ENCODE assay signal across 10 cellular contexts in the genomic region with DNA sequence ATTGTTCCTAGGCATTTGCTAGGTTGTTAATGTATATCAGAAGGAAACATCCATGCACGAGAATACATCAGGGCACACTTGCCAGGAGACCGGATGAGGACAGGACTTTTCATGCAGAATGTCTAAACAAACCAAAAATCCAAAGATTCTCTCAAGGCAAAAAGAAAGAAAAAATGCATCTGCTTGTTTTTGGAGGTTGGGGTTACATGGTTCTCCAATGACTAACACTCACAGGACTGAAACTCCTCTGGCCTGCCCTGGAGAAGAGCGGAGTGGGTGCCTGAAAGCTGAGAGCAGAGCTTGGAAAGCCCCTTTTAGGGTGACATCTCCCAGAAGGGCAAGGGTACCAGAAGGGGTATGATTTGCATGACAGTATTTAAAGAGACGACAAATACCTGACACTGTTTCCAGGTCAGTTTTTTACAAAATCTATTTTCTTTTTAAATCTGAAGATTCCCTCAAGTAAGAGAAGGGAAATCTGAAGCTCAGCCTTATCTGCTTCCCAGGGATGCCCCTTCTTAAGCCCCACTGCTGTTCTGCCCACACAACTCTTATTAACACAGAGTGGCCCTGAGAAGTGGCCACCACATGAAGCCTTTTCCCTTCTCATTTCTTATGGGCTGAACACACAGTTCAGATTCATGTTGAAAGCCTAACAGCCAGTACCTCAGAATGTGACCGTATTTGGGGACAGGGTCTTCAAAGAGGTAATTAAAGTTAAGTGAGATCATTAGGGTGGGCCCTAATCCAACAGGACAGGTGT.
DNase-seq lines count a peak whose midpoint lies in the region; ATAC-seq, FAIRE-seq and TF ChIP-seq lines count a peak whose summit lies in the region.
"Had no signal": no experiment of that assay in that cellular context is flagged by ENCODE, and none has a peak within 500 bp of the region (broad histone marks: within the 10 kb centered on the region; RNA-seq: fewer than 3 reads in every experiment).

No MANE protein-coding gene starts in this region.

- peaks cover 2% of the 10 kb centered on the region for H3K4me1 Mint-ChIP-seq in activated CD4-positive, alpha-beta T cell treated with anti-CD3 and anti-CD28 coated beads, Interleukin-2, amount 10 ng/mL, durations not matched to agents 7 days and 5 days
- H3K4me1 Mint-ChIP-seq: neural crest cell had no signal

- POLR2A ChIA-PET in AG04449 (lab: Yijun Ruan, JAX): no interaction called here
- POLR2A ChIA-PET in activated CD4-positive, alpha-beta T cell treated with anti-CD3 and anti-CD28 coated beads, Interleukin-2, amount 10 ng/mL, durations not matched to agents 7 days and 5 days (lab: Charles Lee): no interaction called here

- H3K27ac ChIP-seq in brain microvascular endothelial cell: peak overlapping the region; percentile 80
- H3K27ac ChIP-seq in kidney (ENCODE audit: low read depth in 2 of 2, low read length in 2 of 2): no peak overlapping the region

- intact Hi-C loops in kidney (cut with DNase I): no loop called here
- intact Hi-C loops in posterior cingulate gyrus (cut with DNase I): no loop called here

- no peak overlapping the region for H3K9ac ChIP-seq in kidney (ENCODE audit: low read length in 2 of 2)

- no peak for TF ChIP-seq CTCF in AG04449 (IDR thresholded peaks at IDR 0.05; ENCODE audit: insufficient read depth, low read length, missing control alignments)
- TF ChIP-seq CTCF in brain microvascular endothelial cell (IDR thresholded peaks at IDR 0.05; ENCODE audit: low read depth, low read length, missing control alignments): no peak
- no peak for TF ChIP-seq CTCF in kidney (IDR thresholded peaks at IDR 0.05; ENCODE audit: borderline replicate concordance, extremely low read depth, insufficient read depth)

- no peak overlapping the region for H3K27ac Mint-ChIP-seq in activated CD4-positive, alpha-beta T cell treated with anti-CD3 and anti-CD28 coated beads, Interleukin-2, amount 10 ng/mL, durations not matched to agents 7 days and 5 days

- in situ Hi-C loops in brain microvascular endothelial cell (cut with HindIII; ENCODE audit: low pct_ligation_motif_present, low sequenced_read_pairs): no loop called here

- peak; percentile 69 for DNase-seq in AG04449 (ENCODE audit: low read depth, low spot score)
- peak; percentile 76 for DNase-seq in brain microvascular endothelial cell
- no peak for DNase-seq in kidney
- no peak for DNase-seq in SKM-1 treated with dmso at 0.1 percent for 144 hours (lab: John Stamatoyannopoulos, UW; ENCODE audit: unreplicated experiment)
- DNase-seq in activated CD4-positive, alpha-beta T cell treated with anti-CD3 and anti-CD28 coated beads, Interleukin-2, amount 10 ng/mL, durations not matched to agents 7 days and 5 days: no peak
- no peak for DNase-seq in posterior cingulate gyrus

- no peaks in the 10 kb centered on the region for H3K9me3 ChIP-seq in kidney (ENCODE audit: control insufficient read depth in 1 of 2, low read length in 2 of 2)

- no peak overlapping the region for H3K4me3 ChIP-seq in AG04449 (ENCODE audit: low read depth, low read length)
- no peak overlapping the region for H3K4me3 ChIP-seq in brain microvascular endothelial cell (ENCODE audit: low read depth, low read length)
- H3K4me3 ChIP-seq in kidney (ENCODE audit: low read length in 2 of 2): no peak overlapping the region

- FAIRE-seq in kidney (lab: Jason Lieb, UNC): no peak
- FAIRE-seq: G401.6 had no signal

- H3K27me3 Mint-ChIP-seq in activated CD4-positive, alpha-beta T cell treated with anti-CD3 and anti-CD28 coated beads, Interleukin-2, amount 10 ng/mL, durations not matched to agents 7 days and 5 days: no peaks in the 10 kb centered on the region

- CTCF ChIA-PET in AG04449 (lab: Yijun Ruan, JAX): interaction anchor here (1.5 kb wide), 1 partner anchor 10 kb away, joined by 5 read pairs; no protein-coding TSS in a partner anchor
- CTCF ChIA-PET in activated CD4-positive, alpha-beta T cell treated with anti-CD3 and anti-CD28 coated beads, Interleukin-2, amount 10 ng/mL, durations not matched to agents 7 days and 5 days (lab: Charles Lee): interaction anchor here (1.1 kb wide), 1 partner anchor 21 kb away, joined by 3 read pairs; no protein-coding TSS in a partner anchor

- no peaks in the 10 kb centered on the region for H3K4me1 ChIP-seq in kidney (ENCODE audit: control insufficient read depth in 1 of 2, insufficient read depth in 1 of 2, low read depth in 1 of 2, low read length in 2 of 2)

- H3K9me3 Mint-ChIP-seq in activated CD4-positive, alpha-beta T cell treated with anti-CD3 and anti-CD28 coated beads, Interleukin-2, amount 10 ng/mL, durations not matched to agents 7 days and 5 days: peaks cover 2% of the 10 kb centered on the region
- H3K9me3 Mint-ChIP-seq: neural crest cell had no signal

- ATAC-seq in GM19035 (IDR thresholded peaks at IDR 0.05; ENCODE audit: unreplicated experiment): peak; percentile 69
- peak; percentile 70 for ATAC-seq in HG03095 (IDR thresholded peaks at IDR 0.05; ENCODE audit: unreplicated experiment)

- no peaks in the 10 kb centered on the region for H3K36me3 ChIP-seq in brain microvascular endothelial cell (replicated peaks)
- no peaks in the 10 kb centered on the region for H3K36me3 ChIP-seq in kidney (ENCODE audit: control insufficient read depth in 1 of 2, insufficient read depth in 2 of 2, low read length in 2 of 2)

- peaks cover 6% of the 10 kb centered on the region for H3K36me3 Mint-ChIP-seq in activated CD4-positive, alpha-beta T cell treated with anti-CD3 and anti-CD28 coated beads, Interleukin-2, amount 10 ng/mL, durations not matched to agents 7 days and 5 days (ENCODE audit: low read depth)

- no peaks in the 10 kb centered on the region for H3K27me3 ChIP-seq in brain microvascular endothelial cell (replicated peaks)

- no peak overlapping the region for H3K4me3 Mint-ChIP-seq in activated CD4-positive, alpha-beta T cell treated with anti-CD3 and anti-CD28 coated beads, Interleukin-2, amount 10 ng/mL, durations not matched to agents 7 days and 5 days
- H3K4me3 Mint-ChIP-seq: neural crest cell had no signal

Comparison
In these comparisons a context has a peak if more than half of its experiments do, and no peak if none do; other contexts are left out.
1. DNase-seq: peak in AG04449 (single experiment) and brain microvascular endothelial cell (single experiment); none in kidney (single experiment), SKM-1 treated with dmso at 0.1 percent for 144 hours (single experiment), activated CD4-positive, alpha-beta T cell treated with anti-CD3 and anti-CD28 coated beads, Interleukin-2, amount 10 ng/mL, durations not matched to agents 7 days and 5 days (single experiment) and posterior cingulate gyrus (0 of 10).